In genomic region chrX:110280954-110281353, GRCh38 we compare ENCODE assay signal across 14 cellular contexts. TPM values are rescaled to one million over a fixed set of nuclear protein-coding genes. Genes with fewer than 3 reads are reported as not detected.
DNase-seq lines count a peak whose midpoint lies in the region; ATAC-seq and TF ChIP-seq lines count a peak whose summit lies in the region.
"Had no signal": no experiment of that assay in that cellular context is flagged by ENCODE, and none has a peak within 500 bp of the region (broad histone marks: within the 10 kb centered on the region; RNA-seq: fewer than 3 reads in every experiment).

No MANE protein-coding gene starts in this region.

- peaks cover 0 to 4% of the 10 kb centered on the region in 2 experiments for H3K27me3 ChIP-seq in mesenchymal stem cell (ENCODE audit: control insufficient read depth in 1 of 2, insufficient read depth in 1 of 2, low read length in 2 of 2)
- H3K27me3 ChIP-seq: uterus had no signal

- no peaks in the 10 kb centered on the region for H3K4me1 ChIP-seq in mesenchymal stem cell (ENCODE audit: control insufficient read depth, insufficient read depth, low read depth, low read length)
- H3K4me1 ChIP-seq: uterus had no signal

- H3K4me2 ChIP-seq in mesenchymal stem cell (ENCODE audit: low read length, poor library complexity, severe bottlenecking): no peak overlapping the region
- H3K4me2 ChIP-seq: BLaER1 treated with 17β-estradiol and CSF1 and Interleukin-3, amounts not matched to agents 10 nM and 100 nM; GM23338 had no signal

- no peak overlapping the region for H3K18ac ChIP-seq in mesenchymal stem cell (ENCODE audit: low read depth in 1 of 2, low read length in 2 of 2)

- H3K27ac Mint-ChIP-seq in HFFc6: peak overlapping the region; percentile 85
- no peak overlapping the region for H3K27ac Mint-ChIP-seq in activated T-helper 1 cell treated with anti-CD3 and anti-CD28 coated beads, Interleukin-12 subunit alpha, Interleukin-12 subunit beta, Interleukin-2, Interleukin-4 antibody, amounts not matched to agents 30 ng/mL and 10 ng/mL and 1 ng/mL, durations not matched to agents 14 hours and 24 hours and 36 hours
- H3K27ac Mint-ChIP-seq: activated naive CD4-positive, alpha-beta T cell treated with anti-CD3 and anti-CD28 coated beads for 36 hours; GM23338 had no signal

- no peak for TF ChIP-seq CTCF in AG09319 (IDR thresholded peaks at IDR 0.05; ENCODE audit: low read depth, low read length)
- TF ChIP-seq CTCF in HFFc6 (IDR thresholded peaks at IDR 0.05): no peak
- TF ChIP-seq CTCF in astrocyte of the cerebellum (IDR thresholded peaks at IDR 0.05; ENCODE audit: low read depth, low read length, missing control alignments): no peak

- H3K4me3 ChIP-seq in astrocyte of the cerebellum (ENCODE audit: low read depth, low read length) (no peak overlapping the region), mesenchymal stem cell (ENCODE audit: insufficient read depth in 1 of 2, low read depth in 1 of 2, low read length in 2 of 2) (no peak overlapping the region)
- H3K4me3 ChIP-seq: BLaER1 treated with 17β-estradiol and CSF1 and Interleukin-3, amounts not matched to agents 10 nM and 100 nM; GM23338; uterus had no signal

- no peak overlapping the region for H2BK5ac ChIP-seq in mesenchymal stem cell (ENCODE audit: low read depth, low read length, poor library complexity, severe bottlenecking)

- in situ Hi-C loops in astrocyte of the cerebellum (cut with HindIII; ENCODE audit: low sequenced_read_pairs): no loop called here

- H3K4me3 Mint-ChIP-seq in HFFc6: no peak overlapping the region
- H3K4me3 Mint-ChIP-seq in activated T-helper 1 cell treated with anti-CD3 and anti-CD28 coated beads, Interleukin-12 subunit alpha, Interleukin-12 subunit beta, Interleukin-2, Interleukin-4 antibody, amounts not matched to agents 30 ng/mL and 10 ng/mL and 1 ng/mL, durations not matched to agents 14 hours and 24 hours and 36 hours: no peak overlapping the region
- H3K4me3 Mint-ChIP-seq: activated naive CD4-positive, alpha-beta T cell treated with anti-CD3 and anti-CD28 coated beads for 36 hours; GM23338 had no signal

- no peak for ATAC-seq in GM19397 (IDR thresholded peaks at IDR 0.05; ENCODE audit: unreplicated experiment)
- no peak for ATAC-seq in activated CD4-positive, CD25-positive, alpha-beta regulatory T cell treated with anti-CD3 and anti-CD28 coated beads, Interleukin-2, amount 50 U/mL, for 24 hours
- ATAC-seq: GM23338 had no signal

- H3K27ac ChIP-seq in mesenchymal stem cell (ENCODE audit: low read length, poor library complexity, severe bottlenecking): no peak overlapping the region
- H3K27ac ChIP-seq: BLaER1 treated with 17β-estradiol and CSF1 and Interleukin-3, amounts not matched to agents 10 nM and 100 nM; RWPE1; uterus had no signal

- H3K9me3 Mint-ChIP-seq in HFFc6: no peaks in the 10 kb centered on the region
- H3K9me3 Mint-ChIP-seq in activated T-helper 1 cell treated with anti-CD3 and anti-CD28 coated beads, Interleukin-12 subunit alpha, Interleukin-12 subunit beta, Interleukin-2, Interleukin-4 antibody, amounts not matched to agents 30 ng/mL and 10 ng/mL and 1 ng/mL, durations not matched to agents 14 hours and 24 hours and 36 hours: no peaks in the 10 kb centered on the region
- H3K9me3 Mint-ChIP-seq: activated naive CD4-positive, alpha-beta T cell treated with anti-CD3 and anti-CD28 coated beads for 36 hours; GM23338 had no signal

- H3K79me1 ChIP-seq in mesenchymal stem cell (replicated peaks; ENCODE audit: low read length, poor library complexity, severe bottlenecking): no peaks in the 10 kb centered on the region

- no peak overlapping the region for H2BK120ac ChIP-seq in mesenchymal stem cell (ENCODE audit: low read depth, low read length)

- intact Hi-C loops in activated T-helper 1 cell treated with anti-CD3 and anti-CD28 coated beads, Interleukin-12 subunit alpha, Interleukin-12 subunit beta, Interleukin-2, Interleukin-4 antibody, amounts not matched to agents 30 ng/mL and 10 ng/mL and 1 ng/mL, durations not matched to agents 14 hours and 24 hours and 36 hours (cut with micrococcal nuclease): no loop called here

- no peak overlapping the region for H4K8ac ChIP-seq in mesenchymal stem cell (ENCODE audit: low read length)

- DNase-seq in AG09319 (ENCODE audit: extremely low read depth, low read depth): peak; percentile 41
- peak; percentile 58 for DNase-seq in HFFc6
- peak; percentile 13 for DNase-seq in astrocyte of the cerebellum (ENCODE audit: low read depth)
- no peak for DNase-seq in mesenchymal stem cell
- DNase-seq in stimulated activated CD8-positive, alpha-beta memory T cell treated with anti-CD3 and anti-CD28 coated beads, Interleukin-4, amount 100 ng/mL, for 48 hours: no peak
- DNase-seq in activated T-helper 1 cell treated with anti-CD3 and anti-CD28 coated beads, Interleukin-12 subunit alpha, Interleukin-12 subunit beta, Interleukin-2, Interleukin-4 antibody, amounts not matched to agents 30 ng/mL and 10 ng/mL and 1 ng/mL, durations not matched to agents 14 hours and 24 hours and 36 hours (ENCODE audit: low spot score): no peak
- DNase-seq: activated naive CD4-positive, alpha-beta T cell treated with anti-CD3 and anti-CD28 coated beads for 36 hours; central memory CD4-positive, alpha-beta T cell; uterus had no signal

- H3K9me3 ChIP-seq in mesenchymal stem cell (ENCODE audit: control insufficient read depth, low read length): no peaks in the 10 kb centered on the region
- H3K9me3 ChIP-seq: uterus had no signal

- H2BK15ac ChIP-seq in mesenchymal stem cell (ENCODE audit: low read depth, poor library complexity, severe bottlenecking): no peak overlapping the region

- peaks cover 58% of the 10 kb centered on the region for H3K4me1 Mint-ChIP-seq in HFFc6 (ENCODE audit: low read depth)
- H3K4me1 Mint-ChIP-seq in activated T-helper 1 cell treated with anti-CD3 and anti-CD28 coated beads, Interleukin-12 subunit alpha, Interleukin-12 subunit beta, Interleukin-2, Interleukin-4 antibody, amounts not matched to agents 30 ng/mL and 10 ng/mL and 1 ng/mL, durations not matched to agents 14 hours and 24 hours and 36 hours (ENCODE audit: low read depth): peaks cover 6% of the 10 kb centered on the region

- no peak overlapping the region for H3K4ac ChIP-seq in mesenchymal stem cell (ENCODE audit: low read depth in 1 of 2, low read length in 2 of 2)

- no peak overlapping the region for H2AFZ ChIP-seq in mesenchymal stem cell (ENCODE audit: low read depth, low read length)
- H2AFZ ChIP-seq: GM23338 had no signal

- peak overlapping the region; percentile 48 for H3K9ac ChIP-seq in mesenchymal stem cell (ENCODE audit: low read length)
- H3K9ac ChIP-seq: BLaER1 treated with 17β-estradiol and CSF1 and Interleukin-3, amounts not matched to agents 10 nM and 100 nM had no signal

- H4K91ac ChIP-seq in mesenchymal stem cell (ENCODE audit: low read length): no peak overlapping the region

- H3K36me3 Mint-ChIP-seq in HFFc6 (ENCODE audit: low read depth): no peaks in the 10 kb centered on the region
- H3K36me3 Mint-ChIP-seq in activated T-helper 1 cell treated with anti-CD3 and anti-CD28 coated beads, Interleukin-12 subunit alpha, Interleukin-12 subunit beta, Interleukin-2, Interleukin-4 antibody, amounts not matched to agents 30 ng/mL and 10 ng/mL and 1 ng/mL, durations not matched to agents 14 hours and 24 hours and 36 hours (ENCODE audit: low read depth): peaks cover 3% of the 10 kb centered on the region

- H3K23ac ChIP-seq in mesenchymal stem cell (ENCODE audit: low read length in 2 of 2): no peak overlapping the region

- H2AK5ac ChIP-seq in mesenchymal stem cell (ENCODE audit: low read length, severe bottlenecking): no peak overlapping the region

- H3K14ac ChIP-seq in mesenchymal stem cell (ENCODE audit: low read length in 2 of 2): no peak overlapping the region

- H3K27me3 Mint-ChIP-seq in HFFc6 (ENCODE audit: insufficient read depth): no peaks in the 10 kb centered on the region
- no peaks in the 10 kb centered on the region for H3K27me3 Mint-ChIP-seq in activated T-helper 1 cell treated with anti-CD3 and anti-CD28 coated beads, Interleukin-12 subunit alpha, Interleukin-12 subunit beta, Interleukin-2, Interleukin-4 antibody, amounts not matched to agents 30 ng/mL and 10 ng/mL and 1 ng/mL, durations not matched to agents 14 hours and 24 hours and 36 hours (ENCODE audit: insufficient read depth)

- H3K36me3 ChIP-seq in mesenchymal stem cell (ENCODE audit: control insufficient read depth in 1 of 2, insufficient read depth in 2 of 2, low read depth in 1 of 2, low read length in 2 of 2): no peaks in the 10 kb centered on the region
- H3K36me3 ChIP-seq: BLaER1 treated with 17β-estradiol and CSF1 and Interleukin-3, amounts not matched to agents 10 nM and 100 nM; uterus had no signal

- no peak overlapping the region for H2BK12ac ChIP-seq in mesenchymal stem cell (ENCODE audit: low read length in 2 of 2)

RNA-seq across cellular contexts. Expression of gene AMMECR1, which starts 36.9 kb away (rescaled TPM):
- total RNA-seq in HFFc6 (2021; fragmentation: NEBNext Ultra II Directional; extraction: Animal tissue kit (Norgen Biotek cat#: 25700)): 10 to 100 TPM; 10.1 to 13.4 (median 11.7) TPM
- 13.7 TPM for polyA plus RNA-seq in mesenchymal stem cell (2013, experiment 1 of 2)
- polyA plus RNA-seq in mesenchymal stem cell (2013, experiment 2 of 2): 14.4 TPM
- 11.9 and 14.1 TPM in 2 replicates for total RNA-seq in activated T-helper 1 cell treated with anti-CD3 and anti-CD28 coated beads, Interleukin-12 subunit alpha, Interleukin-12 subunit beta, Interleukin-2, Interleukin-4 antibody, amounts not matched to agents 30 ng/mL and 10 ng/mL and 1 ng/mL, durations not matched to agents 14 hours and 24 hours and 36 hours

Comparison
In these comparisons a context has a peak if more than half of its experiments do, and no peak if none do; other contexts are left out.
1. DNase-seq: peak in AG09319 (single experiment), HFFc6 (single experiment) and astrocyte of the cerebellum (single experiment); none in mesenchymal stem cell (single experiment), stimulated activated CD8-positive, alpha-beta memory T cell treated with anti-CD3 and anti-CD28 coated beads, Interleukin-4, amount 100 ng/mL, for 48 hours (single experiment) and activated T-helper 1 cell treated with anti-CD3 and anti-CD28 coated beads, Interleukin-12 subunit alpha, Interleukin-12 subunit beta, Interleukin-2, Interleukin-4 antibody, amounts not matched to agents 30 ng/mL and 10 ng/mL and 1 ng/mL, durations not matched to agents 14 hours and 24 hours and 36 hours (single experiment).